In the genomic region with DNA sequence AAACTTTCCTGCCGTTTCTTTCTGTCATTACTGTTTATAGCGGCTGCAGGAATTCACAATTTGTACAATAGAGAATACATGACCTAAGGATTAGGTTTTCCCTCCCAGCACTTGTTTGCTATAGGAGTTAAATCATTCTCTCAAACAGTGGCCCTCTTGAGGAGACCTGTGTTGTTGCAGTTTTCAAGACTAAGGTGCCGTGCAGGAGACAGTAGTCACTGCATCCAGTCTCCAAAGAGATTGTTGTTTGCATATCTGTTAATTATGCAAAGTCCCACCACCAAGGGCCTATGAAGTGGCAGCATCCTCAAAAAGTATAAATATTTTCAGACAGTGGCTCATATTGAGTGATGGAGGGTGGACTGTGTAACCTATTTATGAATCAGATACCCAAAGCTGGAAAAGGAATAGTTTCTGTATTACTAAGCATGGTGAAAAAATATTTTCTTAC, we compare ENCODE assay signal across 8 cellular contexts. TPM values are rescaled to one million over a fixed set of nuclear protein-coding genes. Genes with fewer than 3 reads are reported as not detected.
DNase-seq lines count a peak whose midpoint lies in the region; ATAC-seq, FAIRE-seq and TF ChIP-seq lines count a peak whose summit lies in the region.

No MANE protein-coding gene starts in this region.

- H3K27me3 ChIP-seq in subcutaneous abdominal adipose tissue (ENCODE audit: control insufficient read depth in 5 of 5, insufficient read depth in 4 of 5, low read length in 5 of 5): peaks cover 0 to 2% (median 0%) of the 10 kb centered on the region in 5 donors

- peaks cover 2 to 8% of the 10 kb centered on the region in 2 donors for H3K4me1 ChIP-seq in kidney (ENCODE audit: control insufficient read depth in 1 of 2, insufficient read depth in 1 of 2, low read depth in 1 of 2, low read length in 2 of 2)
- peaks cover 0 to 38% (median 22%) of the 10 kb centered on the region in 5 donors for H3K4me1 ChIP-seq in subcutaneous abdominal adipose tissue (ENCODE audit: control insufficient read depth in 5 of 5, insufficient read depth in 5 of 5, low read length in 5 of 5)

- FAIRE-seq in kidney (lab: Jason Lieb, UNC): no peak

- peak overlapping the region in 1 of 2 donors; percentile 70 for H3K9ac ChIP-seq in kidney (ENCODE audit: low read length in 2 of 2)
- H3K9ac ChIP-seq in subcutaneous abdominal adipose tissue (ENCODE audit: low read length in 5 of 5): no peak overlapping the region

- H3K36me3 ChIP-seq in kidney (ENCODE audit: control insufficient read depth in 1 of 2, insufficient read depth in 2 of 2, low read length in 2 of 2) (no peaks in the 10 kb centered on the region), subcutaneous abdominal adipose tissue (ENCODE audit: control insufficient read depth in 5 of 5, insufficient read depth in 5 of 5, low read length in 5 of 5) (no peaks in the 10 kb centered on the region)

- H3K9me3 ChIP-seq in kidney (ENCODE audit: control insufficient read depth in 1 of 2, low read length in 2 of 2) (no peaks in the 10 kb centered on the region), subcutaneous abdominal adipose tissue (ENCODE audit: control insufficient read depth in 5 of 5, low read length in 5 of 5) (no peaks in the 10 kb centered on the region)

- peak; percentile 39 for DNase-seq in COR-L47 (lab: John Stamatoyannopoulos, UW)
- DNase-seq in NCI-H1694 treated with DMSO at 0.1 percent for 48 hours (lab: John Stamatoyannopoulos, UW): peak; percentile 6
- peak; percentile 71 for DNase-seq in astrocyte of the hippocampus (ENCODE audit: low read depth, low spot score)
- DNase-seq in kidney: no peak
- no peak for DNase-seq in NCI-H128 (lab: John Stamatoyannopoulos, UW; ENCODE audit: unreplicated experiment)

- peak overlapping the region; percentile 73 to 76 for H3K4me3 ChIP-seq in kidney (ENCODE audit: low read length in 2 of 2)
- H3K4me3 ChIP-seq in subcutaneous abdominal adipose tissue (ENCODE audit: low read depth in 1 of 5, low read length in 5 of 5): peak overlapping the region in 3 of 5 donors; percentile 4 to 78 (median 76)

- intact Hi-C loops in kidney (cut with DNase I): no loop called here

- ATAC-seq in GM18907 (IDR thresholded peaks at IDR 0.05; ENCODE audit: unreplicated experiment): peak; percentile 52
- no peak for ATAC-seq in GM21390 (IDR thresholded peaks at IDR 0.05; ENCODE audit: unreplicated experiment)

- peak; percentile 31 for TF ChIP-seq CTCF in kidney (IDR thresholded peaks at IDR 0.05; ENCODE audit: borderline replicate concordance, extremely low read depth, insufficient read depth)

- H3K27ac ChIP-seq in kidney (ENCODE audit: low read depth in 2 of 2, low read length in 2 of 2) (no peak overlapping the region), subcutaneous abdominal adipose tissue (ENCODE audit: low read depth, low read length) (no peak overlapping the region)

RNA-seq across cellular contexts. Expression of a gene that starts 2.3 kb away (rescaled TPM):
- 54.6 TPM for total RNA-seq in kidney
- 53.4 TPM for polyA plus RNA-seq in kidney (ENCODE audit: insufficient read depth, low read depth, low replicate concordance)

Comparison
In these comparisons a context has a peak if more than half of its experiments do, and no peak if none do; other contexts are left out.
1. DNase-seq: peak in COR-L47 (single experiment), NCI-H1694 treated with DMSO at 0.1 percent for 48 hours (single experiment) and astrocyte of the hippocampus (single experiment); none in kidney (single experiment) and NCI-H128 (single experiment).